ENCODE assay signal across 30 cellular contexts in genomic region chr3:179884136-179884535, GRCh38.
"Had no signal": no experiment of that assay in that cellular context is flagged by ENCODE, and none has a peak within 500 bp of the region (broad histone marks: within the 10 kb centered on the region; RNA-seq: fewer than 3 reads in every experiment).

No MANE protein-coding gene starts in this region.

- DNase-seq: activated B cell treated with CpG ODN at 0.5 μM for 24 hours; activated CD4-positive, alpha-beta memory T cell treated with anti-CD3 and anti-CD28 coated beads for 36 hours; activated CD4-positive, alpha-beta T cell treated with anti-CD3 and anti-CD28 coated beads for 48 hours; activated CD4-positive, alpha-beta T cell treated with anti-CD3 and anti-CD28 coated beads, Interleukin-2, amount 50 U/mL, for 1 hour; activated CD8-positive, alpha-beta memory T cell treated with anti-CD3 and anti-CD28 coated beads, Interleukin-2, amount 10 ng/mL, durations not matched to agents 7 days and 5 days; activated CD8-positive, alpha-beta memory T cell treated with anti-CD3 and anti-CD28 coated beads, Interleukin-2, amount 50 U/mL, for 4 hours; activated CD8-positive, alpha-beta T cell treated with anti-CD3 and anti-CD28 coated beads, Interleukin-2, amount 10 ng/mL, durations not matched to agents 7 days and 5 days; activated effector memory CD4-positive, alpha-beta T cell treated with anti-CD3 and anti-CD28 coated beads, Interleukin-2, amount 50 U/mL, for 16 hours; activated naive CD4-positive, alpha-beta T cell treated with anti-CD3 and anti-CD28 coated beads for 36 hours; activated naive CD8-positive, alpha-beta T cell treated with anti-CD3 and anti-CD28 coated beads for 36 hours; activated naive CD8-positive, alpha-beta T cell treated with anti-CD3 and anti-CD28 coated beads, Interleukin-2, amount 50 U/mL, for 24 hours; activated T-cell treated with anti-CD3 and anti-CD28 coated beads, Interleukin-2, amount 50 U/mL, for 1 hour; activated T-cell treated with anti-CD3 and anti-CD28 coated beads, Interleukin-2, amount 50 U/mL, for 48 hours; adrenal gland; amygdala; aorta; body of pancreas; caudate nucleus; colonic mucosa; effector CD8-positive, alpha-beta T cell; foreskin fibroblast; head of caudate nucleus; hippocampal formation; T1000 had no signal

- H3K4me3 ChIP-seq: adrenal gland, body of pancreas, colonic mucosa had no signal

- FAIRE-seq: endometrium, endothelial cell of umbilical vein, frontal cortex had no signal

- H3K9me3 ChIP-seq: adrenal gland, body of pancreas, colonic mucosa had no signal

- H3K27me3 ChIP-seq: adrenal gland, body of pancreas, colonic mucosa had no signal

- H3K36me3 ChIP-seq: adrenal gland, colonic mucosa had no signal

- H3K27ac ChIP-seq: adrenal gland, body of pancreas, colonic mucosa, epithelial cell of prostate, VCaP had no signal

- ATAC-seq: activated CD4-positive, CD25-positive, alpha-beta regulatory T cell treated with anti-CD3 and anti-CD28 coated beads, Interleukin-2, amount 50 U/mL, for 24 hours; activated CD8-positive, alpha-beta memory T cell treated with anti-CD3 and anti-CD28 coated beads, Interleukin-2, amount 10 ng/mL, durations not matched to agents 7 days and 5 days; activated CD8-positive, alpha-beta T cell treated with anti-CD3 and anti-CD28 coated beads, Interleukin-2, amount 10 ng/mL, durations not matched to agents 7 days and 5 days; activated naive CD8-positive, alpha-beta T cell treated with anti-CD3 and anti-CD28 coated beads, Interleukin-2, amount 50 U/mL, for 24 hours; body of pancreas had no signal

- H3K4me1 ChIP-seq: adrenal gland, body of pancreas, colonic mucosa had no signal
